1 cellular context compared by ENCODE assay signal in the genomic region with DNA sequence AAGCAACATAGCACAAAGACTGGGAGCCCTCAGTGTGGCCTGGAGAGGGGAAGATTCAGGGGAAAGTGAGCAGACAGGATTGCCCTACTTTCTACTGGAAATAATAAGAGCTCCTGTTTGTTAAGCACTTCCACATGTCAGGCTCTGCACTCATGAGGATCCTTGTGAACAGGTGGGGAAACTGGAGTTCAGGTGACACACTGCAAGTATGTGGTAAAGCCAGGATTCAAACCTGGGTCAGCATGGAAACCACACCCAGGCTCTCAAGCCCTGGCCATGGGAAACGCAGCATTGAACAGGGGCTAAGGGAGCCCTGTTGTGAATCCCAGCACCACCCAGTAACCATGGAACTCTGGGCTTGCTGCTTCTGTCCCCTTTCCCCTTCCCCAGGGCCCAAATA.
TF ChIP-seq lines count a peak whose summit lies in the region.

No MANE protein-coding gene starts in this region.

TF ChIP-seq in GM23338, 12 proteins besides CTCF, POLR2A, EP300 and RAD21:
- TF ChIP-seq POLR2AphosphoS5 (IDR thresholded peaks at IDR 0.05; ENCODE audit: low read depth) (no peak), NANOG (IDR thresholded peaks at IDR 0.05; ENCODE audit: borderline replicate concordance) (no peak), ETS1 (IDR thresholded peaks at IDR 0.05) (no peak), EZH2phosphoT487 (IDR thresholded peaks at IDR 0.05; ENCODE audit: unreplicated experiment) (no peak), CREB1 (CRISPR knock-in tag; IDR thresholded peaks at IDR 0.05; ENCODE audit: low read depth) (no peak), STAT1 (IDR thresholded peaks at IDR 0.05; ENCODE audit: unreplicated experiment) (no peak), JUNB (IDR thresholded peaks at IDR 0.05; ENCODE audit: unreplicated experiment) (no peak), EZH2 (IDR thresholded peaks at IDR 0.05; ENCODE audit: low read depth, unreplicated experiment) (no peak), ZNF331 (CRISPR knock-in tag; IDR thresholded peaks at IDR 0.05; ENCODE audit: low read depth) (no peak), ZNF114 (CRISPR knock-in tag; IDR thresholded peaks at IDR 0.05) (no peak), REST (IDR thresholded peaks at IDR 0.05; ENCODE audit: unreplicated experiment) (no peak)
- TF ChIP-seq, protein P1, sequence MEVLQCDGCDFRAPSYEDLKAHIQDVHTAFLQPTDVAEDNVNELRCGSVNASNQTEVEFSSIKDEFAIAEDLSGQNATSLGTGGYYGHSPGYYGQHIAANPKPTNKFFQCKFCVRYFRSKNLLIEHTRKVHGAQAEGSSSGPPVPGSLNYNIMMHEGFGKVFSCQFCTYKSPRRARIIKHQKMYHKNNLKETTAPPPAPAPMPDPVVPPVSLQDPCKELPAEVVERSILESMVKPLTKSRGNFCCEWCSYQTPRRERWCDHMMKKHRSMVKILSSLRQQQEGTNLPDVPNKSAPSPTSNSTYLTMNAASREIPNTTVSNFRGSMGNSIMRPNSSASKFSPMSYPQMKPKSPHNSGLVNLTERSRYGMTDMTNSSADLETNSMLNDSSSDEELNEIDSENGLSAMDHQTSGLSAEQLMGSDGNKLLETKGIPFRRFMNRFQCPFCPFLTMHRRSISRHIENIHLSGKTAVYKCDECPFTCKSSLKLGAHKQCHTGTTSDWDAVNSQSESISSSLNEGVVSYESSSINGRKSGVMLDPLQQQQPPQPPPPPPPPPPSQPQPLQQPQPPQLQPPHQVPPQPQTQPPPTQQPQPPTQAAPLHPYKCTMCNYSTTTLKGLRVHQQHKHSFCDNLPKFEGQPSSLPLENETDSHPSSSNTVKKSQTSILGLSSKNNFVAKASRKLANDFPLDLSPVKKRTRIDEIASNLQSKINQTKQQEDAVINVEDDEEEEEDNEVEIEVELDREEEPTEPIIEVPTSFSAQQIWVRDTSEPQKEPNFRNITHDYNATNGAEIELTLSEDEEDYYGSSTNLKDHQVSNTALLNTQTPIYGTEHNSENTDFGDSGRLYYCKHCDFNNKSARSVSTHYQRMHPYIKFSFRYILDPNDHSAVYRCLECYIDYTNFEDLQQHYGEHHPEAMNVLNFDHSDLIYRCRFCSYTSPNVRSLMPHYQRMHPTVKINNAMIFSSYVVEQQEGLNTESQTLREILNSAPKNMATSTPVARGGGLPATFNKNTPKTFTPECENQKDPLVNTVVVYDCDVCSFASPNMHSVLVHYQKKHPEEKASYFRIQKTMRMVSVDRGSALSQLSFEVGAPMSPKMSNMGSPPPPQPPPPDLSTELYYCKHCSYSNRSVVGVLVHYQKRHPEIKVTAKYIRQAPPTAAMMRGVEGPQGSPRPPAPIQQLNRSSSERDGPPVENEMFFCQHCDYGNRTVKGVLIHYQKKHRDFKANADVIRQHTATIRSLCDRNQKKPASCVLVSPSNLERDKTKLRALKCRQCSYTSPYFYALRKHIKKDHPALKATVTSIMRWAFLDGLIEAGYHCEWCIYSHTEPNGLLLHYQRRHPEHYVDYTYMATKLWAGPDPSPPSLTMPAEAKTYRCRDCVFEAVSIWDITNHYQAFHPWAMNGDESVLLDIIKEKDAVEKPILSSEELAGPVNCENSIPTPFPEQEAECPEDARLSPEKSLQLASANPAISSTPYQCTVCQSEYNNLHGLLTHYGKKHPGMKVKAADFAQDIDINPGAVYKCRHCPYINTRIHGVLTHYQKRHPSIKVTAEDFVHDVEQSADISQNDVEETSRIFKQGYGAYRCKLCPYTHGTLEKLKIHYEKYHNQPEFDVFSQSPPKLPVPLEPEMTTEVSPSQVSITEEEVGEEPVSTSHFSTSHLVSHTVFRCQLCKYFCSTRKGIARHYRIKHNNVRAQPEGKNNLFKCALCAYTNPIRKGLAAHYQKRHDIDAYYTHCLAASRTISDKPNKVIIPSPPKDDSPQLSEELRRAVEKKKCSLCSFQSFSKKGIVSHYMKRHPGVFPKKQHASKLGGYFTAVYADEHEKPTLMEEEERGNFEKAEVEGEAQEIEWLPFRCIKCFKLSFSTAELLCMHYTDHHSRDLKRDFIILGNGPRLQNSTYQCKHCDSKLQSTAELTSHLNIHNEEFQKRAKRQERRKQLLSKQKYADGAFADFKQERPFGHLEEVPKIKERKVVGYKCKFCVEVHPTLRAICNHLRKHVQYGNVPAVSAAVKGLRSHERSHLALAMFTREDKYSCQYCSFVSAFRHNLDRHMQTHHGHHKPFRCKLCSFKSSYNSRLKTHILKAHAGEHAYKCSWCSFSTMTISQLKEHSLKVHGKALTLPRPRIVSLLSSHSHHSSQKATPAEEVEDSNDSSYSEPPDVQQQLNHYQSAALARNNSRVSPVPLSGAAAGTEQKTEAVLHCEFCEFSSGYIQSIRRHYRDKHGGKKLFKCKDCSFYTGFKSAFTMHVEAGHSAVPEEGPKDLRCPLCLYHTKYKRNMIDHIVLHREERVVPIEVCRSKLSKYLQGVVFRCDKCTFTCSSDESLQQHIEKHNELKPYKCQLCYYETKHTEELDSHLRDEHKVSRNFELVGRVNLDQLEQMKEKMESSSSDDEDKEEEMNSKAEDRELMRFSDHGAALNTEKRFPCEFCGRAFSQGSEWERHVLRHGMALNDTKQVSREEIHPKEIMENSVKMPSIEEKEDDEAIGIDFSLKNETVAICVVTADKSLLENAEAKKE (CRISPR knock-in tag; IDR thresholded peaks at IDR 0.05), result no peak
